9 cellular contexts compared by ENCODE assay signal in genomic region chr9:115691097-115691496, GRCh38.
DNase-seq lines count a peak whose midpoint lies in the region; TF ChIP-seq lines count a peak whose summit lies in the region.
"Had no signal": no experiment of that assay in that cellular context is flagged by ENCODE, and none has a peak within 500 bp of the region (broad histone marks: within the 10 kb centered on the region; RNA-seq: fewer than 3 reads in every experiment).

No MANE protein-coding gene starts in this region.

- H3K27me3 ChIP-seq in smooth muscle cell (ENCODE audit: low read depth) (no peaks in the 10 kb centered on the region), transverse colon (no peaks in the 10 kb centered on the region), Karpas-422 (ENCODE audit: low read length) (no peaks in the 10 kb centered on the region)
- H3K27me3 ChIP-seq: adrenal gland had no signal

- 11% methylated on average over 5 of the region's 5 CpGs for WGBS in smooth muscle cell (ENCODE audit: low lambda C conversion rate)
- 63 to 69% methylated on average over 5 of the region's 5 CpGs for WGBS in transverse colon (ENCODE audit: low coverage in 1 of 2), 2 donors

- no peaks in the 10 kb centered on the region for H3K79me2 ChIP-seq in smooth muscle cell (ENCODE audit: low read depth)
- H3K79me2 ChIP-seq in Karpas-422 (ENCODE audit: low read length): no peaks in the 10 kb centered on the region

- H3K9ac ChIP-seq in smooth muscle cell (ENCODE audit: low read depth) (peak overlapping the region; percentile 94), Karpas-422 (ENCODE audit: low read length) (no peak overlapping the region)

- TF ChIP-seq POLR2A in transverse colon (IDR thresholded peaks at IDR 0.05): no peak

- H3K4me3 ChIP-seq in smooth muscle cell: no peak overlapping the region
- H3K4me3 ChIP-seq in transverse colon: no peak overlapping the region
- H3K4me3 ChIP-seq in Karpas-422 (ENCODE audit: low read length): no peak overlapping the region
- H3K4me3 ChIP-seq: adrenal gland had no signal

- DNase-seq in HCEC 1CT (peak; percentile 98), SW480 (ENCODE audit: low spot score) (peak; percentile 19), fibroblast of the conjunctiva (ENCODE audit: low read depth) (peak; percentile 77), smooth muscle cell (lab: John Stamatoyannopoulos, UW; ENCODE audit: unreplicated experiment) (no peak), transverse colon (no peak), Karpas-422 (no peak), NCI-H2107 treated with DMSO at 0.1 percent for 48 hours (lab: John Stamatoyannopoulos, UW; ENCODE audit: unreplicated experiment) (no peak)
- DNase-seq: adrenal gland, occipital lobe had no signal

- H3K4me2 ChIP-seq in smooth muscle cell (peak overlapping the region; percentile 78), Karpas-422 (ENCODE audit: low read depth, low read length, poor library complexity, severe bottlenecking) (no peak overlapping the region)

- H3K4me1 ChIP-seq in smooth muscle cell (ENCODE audit: low read depth) (peaks cover 4% of the 10 kb centered on the region), transverse colon (no peaks in the 10 kb centered on the region), Karpas-422 (ENCODE audit: low read length) (no peaks in the 10 kb centered on the region)
- H3K4me1 ChIP-seq: adrenal gland had no signal

- H3K27ac ChIP-seq in smooth muscle cell (ENCODE audit: low read depth): peak overlapping the region; percentile 99
- no peak overlapping the region for H3K27ac ChIP-seq in transverse colon
- H3K27ac ChIP-seq in Karpas-422 (ENCODE audit: low read length): no peak overlapping the region
- H3K27ac ChIP-seq: adrenal gland had no signal

- no peak overlapping the region for H2AFZ ChIP-seq in smooth muscle cell (ENCODE audit: low read depth)
- H2AFZ ChIP-seq in Karpas-422 (ENCODE audit: low read length): no peak overlapping the region

- no peak for TF ChIP-seq CTCF in smooth muscle cell (IDR thresholded peaks at IDR 0.05; ENCODE audit: borderline replicate concordance, insufficient read depth, poor library complexity, severe bottlenecking)
- TF ChIP-seq CTCF in transverse colon (IDR thresholded peaks at IDR 0.05): no peak

- no peaks in the 10 kb centered on the region for H3K36me3 ChIP-seq in smooth muscle cell (ENCODE audit: low read depth)
- no peaks in the 10 kb centered on the region for H3K36me3 ChIP-seq in transverse colon
- no peaks in the 10 kb centered on the region for H3K36me3 ChIP-seq in Karpas-422 (ENCODE audit: insufficient read depth, low read length)
- H3K36me3 ChIP-seq: adrenal gland had no signal

- H3K9me2 ChIP-seq in Karpas-422 (replicated peaks; ENCODE audit: insufficient read depth, low read length): no peaks in the 10 kb centered on the region

- no peak for TF ChIP-seq EP300 in transverse colon (IDR thresholded peaks at IDR 0.05; ENCODE audit: low read depth)

- no peaks in the 10 kb centered on the region for H3F3A ChIP-seq in smooth muscle cell (ENCODE audit: low read depth)

- H3K9me3 ChIP-seq in smooth muscle cell (replicated peaks; ENCODE audit: low read depth) (no peaks in the 10 kb centered on the region), transverse colon (no peaks in the 10 kb centered on the region), Karpas-422 (ENCODE audit: low read length) (no peaks in the 10 kb centered on the region)
- H3K9me3 ChIP-seq: adrenal gland had no signal

- in situ Hi-C loops in transverse colon (cut with MboI; ENCODE audit: low pct_ligation_motif_present in 1 of 4, low pct_unique_long_range_greater_than_20kb in 1 of 4, low sequenced_read_pairs in 3 of 4): no loop called here

- intact Hi-C loops in transverse colon (cut with DNase I; ENCODE audit: low total_unique reads): no loop called here

- H4K20me1 ChIP-seq in smooth muscle cell (ENCODE audit: low read depth) (no peaks in the 10 kb centered on the region), Karpas-422 (ENCODE audit: insufficient read depth, low read depth, low read length) (no peaks in the 10 kb centered on the region)

Comparison
In these comparisons a context has a peak if more than half of its experiments do, and no peak if none do; other contexts are left out.
1. DNase-seq: peak in HCEC 1CT (single experiment), SW480 (single experiment) and fibroblast of the conjunctiva (single experiment); none in smooth muscle cell (single experiment), transverse colon (single experiment), Karpas-422 (single experiment) and NCI-H2107 treated with DMSO at 0.1 percent for 48 hours (single experiment).